ENCODE assay signal across 2 cellular contexts in the genomic region with DNA sequence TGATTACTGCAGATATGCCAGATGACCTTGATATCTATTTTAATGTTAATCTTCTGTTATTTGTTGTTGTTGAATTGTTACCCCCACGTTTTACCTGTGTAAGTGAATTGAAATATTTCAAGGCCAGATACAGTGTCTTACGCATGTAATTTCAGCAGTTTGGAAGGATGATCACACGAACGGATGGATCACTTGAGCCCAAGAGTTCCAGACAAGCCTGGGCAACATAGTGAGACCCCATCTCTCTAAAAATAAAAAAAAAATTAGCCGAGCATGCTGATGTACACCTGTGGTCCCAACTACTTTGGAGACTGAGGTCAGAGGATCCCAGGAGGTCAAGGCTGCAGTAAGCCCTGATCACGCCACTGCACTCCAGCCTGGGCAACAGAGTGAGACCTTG.
TF ChIP-seq lines count a peak whose summit lies in the region.

No MANE protein-coding gene starts in this region.

TF ChIP-seq in GM12891, 5 proteins besides CTCF, POLR2A, EP300 and RAD21:
- TF ChIP-seq POU2F2 (IDR thresholded peaks at IDR 0.05; ENCODE audit: low read depth, low read length) (no peak), PAX5 (IDR thresholded peaks at IDR 0.05; ENCODE audit: insufficient read depth, low read length, severe bottlenecking) (no peak)
TF ChIP-seq in GM12891: peak in this region for 0.

TF ChIP-seq in GM12878, 131 proteins besides CTCF, POLR2A, EP300 and RAD21:
- TF ChIP-seq WRNIP1 (IDR thresholded peaks at IDR 0.05; ENCODE audit: borderline replicate concordance, low read depth, low read length) (no peak), NFIC (IDR thresholded peaks at IDR 0.05; ENCODE audit: low read depth, low read length) (peak; percentile 4; the same call in 1 of the 2 replicates), SMAD5 (IDR thresholded peaks at IDR 0.05; ENCODE audit: low read depth) (no peak), CREM (IDR thresholded peaks at IDR 0.05; ENCODE audit: low read depth) (peak; percentile 2; the same call in 1 of the 2 replicates), CEBPB (IDR thresholded peaks at IDR 0.05; ENCODE audit: borderline replicate concordance in 1 of 2, low read depth in 2 of 2, low read length in 2 of 2) (peak in 1 of 2 experiments; percentile 5; a peak in 1 of 4 replicates), PML (IDR thresholded peaks at IDR 0.05; ENCODE audit: low read length) (no peak), SUPT20H (IDR thresholded peaks at IDR 0.05; ENCODE audit: borderline replicate concordance, control insufficient read depth, low read depth, low read length) (no peak)
- TF ChIP-seq, protein P1, sequence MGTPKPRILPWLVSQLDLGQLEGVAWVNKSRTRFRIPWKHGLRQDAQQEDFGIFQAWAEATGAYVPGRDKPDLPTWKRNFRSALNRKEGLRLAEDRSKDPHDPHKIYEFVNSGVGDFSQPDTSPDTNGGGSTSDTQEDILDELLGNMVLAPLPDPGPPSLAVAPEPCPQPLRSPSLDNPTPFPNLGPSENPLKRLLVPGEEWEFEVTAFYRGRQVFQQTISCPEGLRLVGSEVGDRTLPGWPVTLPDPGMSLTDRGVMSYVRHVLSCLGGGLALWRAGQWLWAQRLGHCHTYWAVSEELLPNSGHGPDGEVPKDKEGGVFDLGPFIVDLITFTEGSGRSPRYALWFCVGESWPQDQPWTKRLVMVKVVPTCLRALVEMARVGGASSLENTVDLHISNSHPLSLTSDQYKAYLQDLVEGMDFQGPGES (IDR thresholded peaks at IDR 0.05), result no peak
